Comparison of ENCODE assay signal across 9 cellular contexts in genomic region chr11:9362393-9362863, GRCh38. TPM values are rescaled to one million over a fixed set of nuclear protein-coding genes. Genes with fewer than 3 reads are reported as not detected.
DNase-seq lines count a peak whose midpoint lies in the region; ATAC-seq, FAIRE-seq and TF ChIP-seq lines count a peak whose summit lies in the region.
"Had no signal": no experiment of that assay in that cellular context is flagged by ENCODE, and none has a peak within 500 bp of the region (broad histone marks: within the 10 kb centered on the region; RNA-seq: fewer than 3 reads in every experiment).

No MANE protein-coding gene starts in this region.

- peak; percentile 7; the same call in 2 of the 3 replicates for ATAC-seq in K562
- ATAC-seq in upper lobe of right lung = no peak

- TF ChIP-seq RAD21 in K562 (CRISPR knock-in tag; conservative IDR thresholded peaks at IDR 0.05 in 1 of 2, IDR thresholded peaks at IDR 0.05 in 1 of 2) = no peak

- H3K4me3 ChIP-seq in K562 (no peak overlapping the region), mesodermal cell (ENCODE audit: extremely low read depth, insufficient read depth, low read length, poor library complexity, severe bottlenecking) (no peak overlapping the region), upper lobe of right lung (no peak overlapping the region)

- TF ChIP-seq POLR2A in K562 (conservative IDR thresholded peaks at IDR 0.05) = no peak

- POLR2A ChIA-PET in K562 (lab: Yijun Ruan, JAX) = interaction anchor here (0.7 to 2.3 kb wide), 8 partner anchors 9 to 55 kb away, joined by 3 to 12 read pairs (median 4); partner anchors contain the start of gene IPO7

- H3K36me3 ChIP-seq in K562 (ENCODE audit: control insufficient read depth, insufficient read depth, low read length) (no peaks in the 10 kb centered on the region), mesodermal cell (ENCODE audit: control insufficient read depth, insufficient read depth, low read length) (no peaks in the 10 kb centered on the region), upper lobe of right lung (no peaks in the 10 kb centered on the region)

- TF ChIP-seq CTCF in K562 (IDR thresholded peaks at IDR 0.05 in 2 of 3, conservative IDR thresholded peaks at IDR 0.05 in 1 of 3; ENCODE audit: insufficient read depth in 2 of 3, low read depth in 1 of 3, low read length in 3 of 3) (peak in 1 of 3 experiments; percentile 8; a peak in 1 of 6 replicates), upper lobe of right lung (IDR thresholded peaks at IDR 0.05) (no peak)

- peak overlapping the region; percentile 61 for H3K4me2 ChIP-seq in K562 (ENCODE audit: insufficient read depth, low read length)

- CTCF ChIA-PET in K562 (lab: Yijun Ruan, JAX; ENCODE audit: low intra/inter-chr PET ratio) = no interaction called here

- H3K9me3 ChIP-seq in K562 (replicated peaks; ENCODE audit: control insufficient read depth, insufficient read depth, low read depth, low read length) (no peaks in the 10 kb centered on the region), mesodermal cell (ENCODE audit: control insufficient read depth, low read length) (peaks cover 3% of the 10 kb centered on the region), upper lobe of right lung (no peaks in the 10 kb centered on the region)

- H3K27me3 ChIP-seq in K562 (ENCODE audit: control insufficient read depth in 2 of 2, insufficient read depth in 2 of 2, low read length in 2 of 2) (no peaks in the 10 kb centered on the region), upper lobe of right lung (no peaks in the 10 kb centered on the region)

- FAIRE-seq in K562 (lab: Jason Lieb, UNC) = peak; percentile 58

- BruUV-seq in K562 (replicated peaks; lab: Mats Ljungman, UMichigan) = no TSS peak

- H3K9me1 ChIP-seq in K562 (ENCODE audit: control insufficient read depth, insufficient read depth, low read length) = no peaks in the 10 kb centered on the region

- H4K20me1 ChIP-seq in K562 (replicated peaks; ENCODE audit: control insufficient read depth, insufficient read depth, low read length) = no peaks in the 10 kb centered on the region

- no peak for TF ChIP-seq EP300 in K562 (IDR thresholded peaks at IDR 0.05; ENCODE audit: low read length)

- H2AFZ ChIP-seq in K562 (ENCODE audit: low read depth, low read length) = peak overlapping the region; percentile 95

- H3K4me1 ChIP-seq in K562 (replicated peaks in 1 of 2; ENCODE audit: control insufficient read depth in 2 of 2, insufficient read depth in 2 of 2, low read length in 2 of 2) = peaks cover 30 to 32% of the 10 kb centered on the region in 2 experiments
- peaks cover 32% of the 10 kb centered on the region for H3K4me1 ChIP-seq in mesodermal cell (ENCODE audit: control insufficient read depth, insufficient read depth, low read length, poor library complexity, severe bottlenecking)
- peaks cover 4% of the 10 kb centered on the region for H3K4me1 ChIP-seq in upper lobe of right lung

- H3K79me2 ChIP-seq in K562 (ENCODE audit: control insufficient read depth, insufficient read depth, low read length) = no peaks in the 10 kb centered on the region

- H3K27ac ChIP-seq in K562 (ENCODE audit: extremely low read depth, low read depth, low read length) (peak overlapping the region; percentile 100), mesodermal cell (ENCODE audit: low read depth, low read length, severe bottlenecking) (peak overlapping the region; percentile 100), upper lobe of right lung (peak overlapping the region; percentile 99)

- peak overlapping the region; percentile 87 to 95; a peak in 3 of 4 replicates for H3K9ac ChIP-seq in K562 (ENCODE audit: insufficient read depth in 1 of 2, low read depth in 2 of 2, low read length in 2 of 2)

- in situ Hi-C loops in K562 (cut with MboI) = loop anchor here (5.0 kb wide), 1 partner anchor 45 kb away; no protein-coding TSS in a partner anchor

- WGBS in K562 (ENCODE audit: insufficient coverage, low coverage, missing lambda C conversion rate) = 0% methylated on average over 2 of the region's 2 CpGs
- 57 to 72% methylated on average over 1 to 2 of the region's 2 CpGs for WGBS in mesodermal cell (ENCODE audit: insufficient coverage in 2 of 2), 2 experiments

- intact Hi-C loops in K562 (cut with micrococcal nuclease) = no loop called here
- intact Hi-C loops in upper lobe of right lung (cut with DNase I) = no loop called here

- peak; percentile 43 for DNase-seq in stimulated activated CD4-positive, alpha-beta T cell treated with anti-CD3 and anti-CD28 coated beads, Interleukin-1b, Interleukin-23, amount 100 ng/mL, for 48 hours
- no peak for DNase-seq in stimulated activated CD4-positive, alpha-beta T cell treated with anti-CD3 and anti-CD28 coated beads, Interleukin-2, amount 100 ng/mL, for 48 hours
- peak in 3 of 4 experiments; percentile 20 to 69 (median 48) for DNase-seq in K562 (ENCODE audit: extremely low read depth in 1 of 4, low spot score in 3 of 4)
- DNase-seq in upper lobe of right lung = no peak
- DNase-seq in HuH-7.5 (ENCODE audit: low spot score) = no peak
- no peak for DNase-seq in NCI-H510A treated with DMSO at 0.1 percent for 48 hours (lab: John Stamatoyannopoulos, UW)
- no peak for DNase-seq in central memory CD4-positive, alpha-beta T cell
- DNase-seq: Kasumi-1 had no signal

TF ChIP-seq in K562, 482 proteins besides CTCF, POLR2A, EP300 and RAD21 (continues in another document):
- TF ChIP-seq LEF1 (IDR thresholded peaks at IDR 0.05) = peak; percentile 57; the same call in 1 of the 2 replicates
- TF ChIP-seq TGIF2 (CRISPR knock-in tag; IDR thresholded peaks at IDR 0.05) = no peak
- TF ChIP-seq NR2C1 (IDR thresholded peaks at IDR 0.05) = peak; percentile 31; the same call in 1 of the 2 replicates
- no peak for TF ChIP-seq NR2C1 (tag; IDR thresholded peaks at IDR 0.05)
- TF ChIP-seq PHF8 (IDR thresholded peaks at IDR 0.05; ENCODE audit: borderline replicate concordance, low read length) = no peak
- TF ChIP-seq KLF10 (CRISPR knock-in tag; IDR thresholded peaks at IDR 0.05) = no peak
- no peak for TF ChIP-seq CC2D1A (IDR thresholded peaks at IDR 0.05)
- TF ChIP-seq ZNF639 (CRISPR knock-in tag; conservative IDR thresholded peaks at IDR 0.05 in 1 of 2, IDR thresholded peaks at IDR 0.05 in 1 of 2) = no peak
- no peak for TF ChIP-seq FOXA3 (CRISPR knock-in tag; conservative IDR thresholded peaks at IDR 0.05 in 1 of 2, IDR thresholded peaks at IDR 0.05 in 1 of 2)
- no peak for TF ChIP-seq WHSC1 (IDR thresholded peaks at IDR 0.05; ENCODE audit: low read length)
- TF ChIP-seq MTF1 (CRISPR knock-in tag; IDR thresholded peaks at IDR 0.05; ENCODE audit: borderline replicate concordance) = no peak

RNA-seq across cellular contexts. Expression of gene IPO7, which starts 22.0 kb away (rescaled TPM):
- total RNA-seq in K562 (2011; cell fraction: chromatin; rRNA removed; ENCODE audit: low replicate concordance) = 180 and 323 TPM in 2 replicates
- total RNA-seq in K562 (2011; cell fraction: nucleolus; rRNA removed) = 70.2 and 84.5 TPM in 2 replicates
- total RNA-seq in K562 (2011; cell fraction: nucleoplasm; rRNA removed) = 129 and 135 TPM in 2 replicates
- 48.2 and 50.7 TPM in 2 replicates for total RNA-seq in K562 (2014; rRNA removed)
- total RNA-seq in K562 (2014; rRNA removed; fragmentation: Illumina TruSeq; extraction: Trizol) = 138 and 149 TPM in 2 replicates
- 101 and 110 TPM in 2 replicates for total RNA-seq in K562 (2015; rRNA removed; fragmentation: Illumina TruSeq; extraction: Trizol)
- total RNA-seq in K562 (2021) = 136 and 139 TPM in 2 replicates
- polyA plus RNA-seq in K562 (2011; rRNA removed) = 96.0 and 124 TPM in 2 replicates
- polyA plus RNA-seq in K562 (2011; cell fraction: cytosol; rRNA removed) = 25.5 and 49.4 TPM in 2 replicates
- polyA plus RNA-seq in K562 (2011; cell fraction: nucleus; rRNA removed) = 38.0 and 39.8 TPM in 2 replicates
- polyA plus RNA-seq in K562 (2012) = 69.9 and 74.5 TPM in 2 replicates
- polyA plus RNA-seq in K562 (2014; fragmentation: Illumina TruSeq; extraction: Trizol) = 112 and 129 TPM in 2 replicates
- 10 to 100 TPM; 23.6 to 28.7 TPM for polyA plus RNA-seq in K562 (2014; fragmentation: Nextera tagmentation; extraction: Ambion mirVana)
- 69.1 and 73.4 TPM in 2 replicates for polyA plus RNA-seq in K562 (2014; rRNA removed)
- 224 and 240 TPM in 2 replicates for polyA minus RNA-seq in K562 (2011; rRNA and poly(A)+ RNA removed)
- 144 and 148 TPM in 2 replicates for polyA minus RNA-seq in K562 (2011; cell fraction: cytosol; rRNA and poly(A)+ RNA removed)
- 52.9 and 81.3 TPM in 2 replicates for polyA minus RNA-seq in K562 (2011; cell fraction: nucleus; rRNA and poly(A)+ RNA removed)
- polyA plus RNA-seq in mesodermal cell (2013, experiment 1 of 2) = 152 TPM
- polyA plus RNA-seq in mesodermal cell (2013, experiment 2 of 2) = 157 TPM
- 120 TPM for total RNA-seq in upper lobe of right lung

RNA-seq across cellular contexts. Expression of gene TMEM41B, which starts 48.0 kb away (rescaled TPM):
- 126 and 247 TPM in 2 replicates for total RNA-seq in K562 (2011; cell fraction: chromatin; rRNA removed; ENCODE audit: low replicate concordance)
- total RNA-seq in K562 (2011; cell fraction: nucleolus; rRNA removed) = 91.1 and 96.4 TPM in 2 replicates
- total RNA-seq in K562 (2011; cell fraction: nucleoplasm; rRNA removed) = 150 and 203 TPM in 2 replicates
- total RNA-seq in K562 (2014; rRNA removed) (58.5 and 65.8 TPM in 2 replicates), K562 (2014; rRNA removed; fragmentation: Illumina TruSeq; extraction: Trizol) (51.5 and 58.8 TPM in 2 replicates), K562 (2015; rRNA removed; fragmentation: Illumina TruSeq; extraction: Trizol) (34.5 and 37.0 TPM in 2 replicates), K562 (2021) (44.3 and 48.7 TPM in 2 replicates), upper lobe of right lung (71.6 TPM)
- polyA plus RNA-seq in K562 (2011; rRNA removed) (79.6 and 89.6 TPM in 2 replicates), K562 (2014; fragmentation: Illumina TruSeq; extraction: Trizol) (28.1 and 28.8 TPM in 2 replicates), K562 (2014; fragmentation: Nextera tagmentation; extraction: Ambion mirVana) (10 to 100 TPM; 17.1 to 24.7 TPM), K562 (2014; rRNA removed) (58.7 and 75.6 TPM in 2 replicates)
- 25.0 and 45.7 TPM in 2 replicates for polyA plus RNA-seq in K562 (2011; cell fraction: cytosol; rRNA removed)
- 60.6 and 87.8 TPM in 2 replicates for polyA plus RNA-seq in K562 (2011; cell fraction: nucleus; rRNA removed)
- 28.0 and 30.7 TPM in 2 replicates for polyA plus RNA-seq in K562 (2012)
- 48.1 and 48.6 TPM in 2 replicates for polyA minus RNA-seq in K562 (2011; rRNA and poly(A)+ RNA removed)
- polyA minus RNA-seq in K562 (2011; cell fraction: cytosol; rRNA and poly(A)+ RNA removed) = 23.0 and 24.4 TPM in 2 replicates
- 34.3 and 57.6 TPM in 2 replicates for polyA minus RNA-seq in K562 (2011; cell fraction: nucleus; rRNA and poly(A)+ RNA removed)
- 64.2 TPM for polyA plus RNA-seq in mesodermal cell (2013, experiment 1 of 2)
- polyA plus RNA-seq in mesodermal cell (2013, experiment 2 of 2) = 63.2 TPM

Comparison
In these comparisons a context has a peak if more than half of its experiments do, and no peak if none do; other contexts are left out.
1. DNase-seq: peak in stimulated activated CD4-positive, alpha-beta T cell treated with anti-CD3 and anti-CD28 coated beads, Interleukin-1b, Interleukin-23, amount 100 ng/mL, for 48 hours (single experiment) and K562 (3 of 4); none in stimulated activated CD4-positive, alpha-beta T cell treated with anti-CD3 and anti-CD28 coated beads, Interleukin-2, amount 100 ng/mL, for 48 hours (0 of 2), upper lobe of right lung (single experiment), HuH-7.5 (single experiment), NCI-H510A treated with DMSO at 0.1 percent for 48 hours (single experiment) and central memory CD4-positive, alpha-beta T cell (single experiment).
2. Peak in every context shown above with its lines, with median percentiles within 50 percentile points of each other: H3K27ac ChIP-seq.